In genomic region chr14:25351269-25351668, GRCh38 we compare ENCODE assay signal across 35 cellular contexts.
"Had no signal": no experiment of that assay in that cellular context is flagged by ENCODE, and none has a peak within 500 bp of the region (broad histone marks: within the 10 kb centered on the region; RNA-seq: fewer than 3 reads in every experiment).

No MANE protein-coding gene starts in this region.

- H3K36me3 ChIP-seq: cardiac muscle cell, MG63, Peyer's patch had no signal

- H3K36me3 Mint-ChIP-seq: activated naive CD4-positive, alpha-beta T cell treated with anti-CD3 and anti-CD28 coated beads, Interleukin-2, amount 50 U/mL, for 72 hours; T-cell had no signal

- H3K9me3 ChIP-seq: MG63, Peyer's patch had no signal

- ATAC-seq: activated CD8-positive, alpha-beta T cell treated with anti-CD3 and anti-CD28 coated beads for 36 hours; activated naive CD4-positive, alpha-beta T cell treated with anti-CD3 and anti-CD28 coated beads, Interleukin-2, amount 50 U/mL, for 72 hours; PC-3; SK-N-SH treated with all-trans-retinoic acid at 6 μM for 48 hours; T-cell; T-helper 17 cell had no signal

- H3K27ac Mint-ChIP-seq: activated CD4-positive, alpha-beta T cell treated with anti-CD3 and anti-CD28 coated beads, Interleukin-2, amount 10 ng/mL, durations not matched to agents 24 days and 14 days; activated CD8-positive, alpha-beta T cell treated with anti-CD3 and anti-CD28 coated beads for 36 hours; activated naive CD4-positive, alpha-beta T cell treated with anti-CD3 and anti-CD28 coated beads for 36 hours; activated naive CD4-positive, alpha-beta T cell treated with anti-CD3 and anti-CD28 coated beads, Interleukin-2, amount 50 U/mL, for 72 hours; activated T-cell treated with anti-CD3 and anti-CD28 coated beads, Interleukin-2, amount 50 U/mL, for 24 hours; activated T-helper 1 cell treated with anti-CD3 and anti-CD28 coated beads, Interleukin-12 subunit alpha, Interleukin-12 subunit beta, Interleukin-2, Interleukin-4 antibody, amounts not matched to agents 30 ng/mL and 10 ng/mL and 1 ng/mL, durations not matched to agents 14 hours and 24 hours and 36 hours; T-cell; T-helper 17 cell had no signal

- H3K4me3 Mint-ChIP-seq: activated CD4-positive, alpha-beta T cell treated with anti-CD3 and anti-CD28 coated beads, Interleukin-2, amount 10 ng/mL, durations not matched to agents 24 days and 14 days; activated CD8-positive, alpha-beta T cell treated with anti-CD3 and anti-CD28 coated beads for 36 hours; activated naive CD4-positive, alpha-beta T cell treated with anti-CD3 and anti-CD28 coated beads for 36 hours; activated T-cell treated with anti-CD3 and anti-CD28 coated beads, Interleukin-2, amount 50 U/mL, for 24 hours; activated T-helper 1 cell treated with anti-CD3 and anti-CD28 coated beads, Interleukin-12 subunit alpha, Interleukin-12 subunit beta, Interleukin-2, Interleukin-4 antibody, amounts not matched to agents 30 ng/mL and 10 ng/mL and 1 ng/mL, durations not matched to agents 14 hours and 24 hours and 36 hours; central memory CD8-positive, alpha-beta T cell; T-cell; T-helper 17 cell had no signal

- H3K27ac ChIP-seq: cardiac muscle cell, Peyer's patch, RWPE1 had no signal

- H3K4me3 ChIP-seq: cardiac muscle cell, MG63, Peyer's patch had no signal

- DNase-seq: activated CD4-positive, alpha-beta T cell treated with anti-CD3 and anti-CD28 coated beads, Interleukin-2, amount 10 ng/mL, durations not matched to agents 24 days and 14 days; activated CD4-positive, alpha-beta T cell treated with anti-CD3 and anti-CD28 coated beads, Interleukin-2, amount 50 U/mL, for 4 hours; activated CD8-positive, alpha-beta T cell treated with anti-CD3 and anti-CD28 coated beads for 36 hours; activated gamma-delta T cell treated with Interleukin-2 at 50 U/mL for 16 hours; activated naive CD4-positive, alpha-beta T cell treated with anti-CD3 and anti-CD28 coated beads for 36 hours; activated T-cell treated with anti-CD3 and anti-CD28 coated beads, Interleukin-2, amount 50 U/mL, for 24 hours; amniotic stem cell; aorta; Kasumi-1; KG1; MG63; MV-4-11; NCI-H1092; NCI-H1417; NCI-H146; NCI-H187; NCI-H2029 treated with DMSO at 0.1 percent for 48 hours; NCI-H2107; NCI-H2171; NCI-H510A; NCI-H526; NCI-H748 treated with DMSO at 0.1 percent for 48 hours; NK-92 treated with Interleukin-12 subunit alpha and Interleukin-12 subunit beta, amount 100 ng/mL, for 24 hours; PC-3; Peyer's patch; SIG-M5; T-cell; T-helper 17 cell; T1000 had no signal

- H3K27me3 ChIP-seq: cardiac muscle cell, MG63, Peyer's patch had no signal

- H3K9me3 Mint-ChIP-seq: activated CD4-positive, alpha-beta T cell treated with anti-CD3 and anti-CD28 coated beads, Interleukin-2, amount 10 ng/mL, durations not matched to agents 24 days and 14 days; activated CD8-positive, alpha-beta T cell treated with anti-CD3 and anti-CD28 coated beads for 36 hours; activated T-helper 1 cell treated with anti-CD3 and anti-CD28 coated beads, Interleukin-12 subunit alpha, Interleukin-12 subunit beta, Interleukin-2, Interleukin-4 antibody, amounts not matched to agents 30 ng/mL and 10 ng/mL and 1 ng/mL, durations not matched to agents 14 hours and 24 hours and 36 hours had no signal

- H3K4me1 Mint-ChIP-seq: central memory CD8-positive, alpha-beta T cell; T-cell; T-helper 17 cell had no signal

- H3K27me3 Mint-ChIP-seq: activated CD4-positive, alpha-beta T cell treated with anti-CD3 and anti-CD28 coated beads, Interleukin-2, amount 10 ng/mL, durations not matched to agents 24 days and 14 days; activated CD8-positive, alpha-beta T cell treated with anti-CD3 and anti-CD28 coated beads for 36 hours; activated T-cell treated with anti-CD3 and anti-CD28 coated beads, Interleukin-2, amount 50 U/mL, for 24 hours; central memory CD8-positive, alpha-beta T cell; T-cell; T-helper 17 cell had no signal

- H3K4me1 ChIP-seq: Peyer's patch had no signal
